In genomic region chr7:101953248-101953819, GRCh38 we compare ENCODE assay signal across 8 cellular contexts.
A peak's percentile ranks its signal among the peaks of the same experiment; 100 is the strongest.
DNase-seq lines count a peak whose midpoint lies in the region; ATAC-seq and TF ChIP-seq lines count a peak whose summit lies in the region.

No MANE protein-coding gene starts in this region.

- no peaks in the 10 kb centered on the region for H3K27me3 ChIP-seq in body of pancreas
- H3K27me3 ChIP-seq in Peyer's patch = no peaks in the 10 kb centered on the region

- peaks cover 6% of the 10 kb centered on the region for H3K4me1 ChIP-seq in body of pancreas
- H3K4me1 ChIP-seq in Peyer's patch = peaks cover 0 to 11% (median 2%) of the 10 kb centered on the region in 4 donors

- peak; percentile 52 for ATAC-seq in HG03064 (IDR thresholded peaks at IDR 0.05; ENCODE audit: low read depth, unreplicated experiment)
- ATAC-seq in body of pancreas = peak; percentile 58
- peak; percentile 87 for ATAC-seq in omental fat pad (ENCODE audit: low FRiP score)
- ATAC-seq in HG03354 (IDR thresholded peaks at IDR 0.05; ENCODE audit: poor library complexity, severe bottlenecking, unreplicated experiment) = no peak
- ATAC-seq in HG03175 (IDR thresholded peaks at IDR 0.05; ENCODE audit: unreplicated experiment) = no peak

- peak; percentile 65 for DNase-seq in G401 (ENCODE audit: low spot score)
- DNase-seq in body of pancreas = peak in 3 of 4 donors; percentile 25 to 50 (median 33)
- no peak for DNase-seq in omental fat pad (ENCODE audit: low spot score)
- DNase-seq in Peyer's patch = no peak
- no peak for DNase-seq in globus pallidus (ENCODE audit: low spot score)

- H3K4me3 ChIP-seq in body of pancreas (no peak overlapping the region), Peyer's patch (no peak overlapping the region)

- H3K36me3 ChIP-seq in body of pancreas (replicated peaks in 1 of 2; ENCODE audit: insufficient read depth in 1 of 2, low read depth in 2 of 2) (no peaks in the 10 kb centered on the region), Peyer's patch (no peaks in the 10 kb centered on the region)

- TF ChIP-seq CTCF in body of pancreas (IDR thresholded peaks at IDR 0.05) = no peak
- TF ChIP-seq CTCF in omental fat pad (IDR thresholded peaks at IDR 0.05) = no peak
- no peak for TF ChIP-seq CTCF in Peyer's patch (IDR thresholded peaks at IDR 0.05)

- intact Hi-C loops in body of pancreas (cut with DNase I) = no loop called here

- H3K27ac ChIP-seq in body of pancreas (peak overlapping the region in 2 of 4 donors; percentile 7 to 63), Peyer's patch (peak overlapping the region in 2 of 4 donors; percentile 1 to 76)

- H3K9me3 ChIP-seq in body of pancreas = no peaks in the 10 kb centered on the region
- H3K9me3 ChIP-seq in Peyer's patch = no peaks in the 10 kb centered on the region

- no peak for TF ChIP-seq POLR2A in body of pancreas (IDR thresholded peaks at IDR 0.05)
- no peak for TF ChIP-seq POLR2A in Peyer's patch (IDR thresholded peaks at IDR 0.05)

- WGBS in body of pancreas, 2 donors = 71 to 89% methylated on average over 14 of the region's 14 CpGs

- in situ Hi-C loops in G401 (cut with HindIII; ENCODE audit: low sequenced_read_pairs) = no loop called here

Comparison
In these comparisons a context has a peak if more than half of its experiments do, and no peak if none do; other contexts are left out.
1. DNase-seq: peak in G401 (single experiment) and body of pancreas (3 of 4); none in omental fat pad (single experiment), Peyer's patch (0 of 3) and globus pallidus (single experiment).
2. ATAC-seq: peak in HG03064 (single experiment), body of pancreas (single experiment) and omental fat pad (single experiment); none in HG03354 (single experiment) and HG03175 (single experiment).